1 cellular context compared by ENCODE assay signal in genomic region chr2:201798919-201799285, GRCh38.
A peak's percentile ranks its signal among the peaks of the same experiment; 100 is the strongest.
TF ChIP-seq lines count a peak whose summit lies in the region.

No MANE protein-coding gene starts in this region.

TF ChIP-seq in GM12878, 131 proteins besides CTCF, POLR2A, EP300 and RAD21:
- TF ChIP-seq SMC3 (IDR thresholded peaks at IDR 0.05; ENCODE audit: borderline replicate concordance, low read length) (peak; percentile 18; the same call in 1 of the 2 replicates), BHLHE40 (IDR thresholded peaks at IDR 0.05; ENCODE audit: borderline replicate concordance in 1 of 2, low read depth in 2 of 2, low read length in 1 of 2) (peak in 1 of 2 experiments; percentile 38; a peak in 1 of 4 replicates)
